In genomic region chr7:50309130-50309478, GRCh38 we compare ENCODE assay signal across 14 cellular contexts. TPM values are rescaled to one million over a fixed set of nuclear protein-coding genes. Genes with fewer than 3 reads are reported as not detected.
DNase-seq lines count a peak whose midpoint lies in the region; ATAC-seq, FAIRE-seq and TF ChIP-seq lines count a peak whose summit lies in the region.
"Had no signal": no experiment of that assay in that cellular context is flagged by ENCODE, and none has a peak within 500 bp of the region (broad histone marks: within the 10 kb centered on the region; RNA-seq: fewer than 3 reads in every experiment).

No MANE protein-coding gene starts in this region.

- H3K9me3 ChIP-seq in Karpas-422 (ENCODE audit: low read length) = no peaks in the 10 kb centered on the region
- no peaks in the 10 kb centered on the region for H3K9me3 ChIP-seq in small intestine (ENCODE audit: control insufficient read depth, low read depth)
- H3K9me3 ChIP-seq in tibial artery = no peaks in the 10 kb centered on the region

- H2AFZ ChIP-seq in Karpas-422 (ENCODE audit: low read length) = no peak overlapping the region

- no peaks in the 10 kb centered on the region for H3K9me3 Mint-ChIP-seq in activated naive CD8-positive, alpha-beta T cell treated with anti-CD3 and anti-CD28 coated beads, Interleukin-2, amount 50 U/mL, for 24 hours

- peak overlapping the region; percentile 86 for H3K9ac ChIP-seq in Karpas-422 (ENCODE audit: low read length)

- peak overlapping the region; percentile 96 for H3K27ac Mint-ChIP-seq in activated naive CD8-positive, alpha-beta T cell treated with anti-CD3 and anti-CD28 coated beads, Interleukin-2, amount 50 U/mL, for 24 hours

- H3K36me3 ChIP-seq in GM06990 (ENCODE audit: control insufficient read depth, insufficient read depth, low read length) (no peaks in the 10 kb centered on the region), Karpas-422 (ENCODE audit: insufficient read depth, low read length) (peaks cover 9% of the 10 kb centered on the region; the same call in 1 of the 2 replicates), small intestine (ENCODE audit: control insufficient read depth in 2 of 2, insufficient read depth in 2 of 2, low read length in 2 of 2) (no peaks in the 10 kb centered on the region), tibial artery (no peaks in the 10 kb centered on the region)

- H3K4me1 ChIP-seq in Karpas-422 (ENCODE audit: low read length) (peaks cover 86% of the 10 kb centered on the region), small intestine (ENCODE audit: control insufficient read depth in 2 of 2, insufficient read depth in 1 of 2, low read depth in 1 of 2, low read length in 1 of 2) (no peaks in the 10 kb centered on the region), tibial artery (peaks cover 0 to 10% (median 4%) of the 10 kb centered on the region in 4 donors)

- H3K79me2 ChIP-seq in Karpas-422 (ENCODE audit: low read length) = peaks cover 81% of the 10 kb centered on the region

- no peaks in the 10 kb centered on the region for H3K27me3 ChIP-seq in GM06990 (replicated peaks; ENCODE audit: control insufficient read depth, insufficient read depth, low read length)
- H3K27me3 ChIP-seq in Karpas-422 (ENCODE audit: low read length) = no peaks in the 10 kb centered on the region
- H3K27me3 ChIP-seq in small intestine (ENCODE audit: control insufficient read depth in 2 of 2, insufficient read depth in 2 of 2, low read length in 2 of 2) = peaks cover 0 to 3% of the 10 kb centered on the region in 2 donors
- peaks cover 0 to 15% of the 10 kb centered on the region in 2 donors for H3K27me3 ChIP-seq in tibial artery
- peaks cover 0 to 61% (median 19%) of the 10 kb centered on the region in 45 donors for H3K27me3 ChIP-seq in dorsolateral prefrontal cortex

- 47 to 64% (median 52%) methylated on average over 6 of the region's 6 CpGs for WGBS in small intestine, 3 donors

- H3K4me2 ChIP-seq in Karpas-422 (ENCODE audit: low read depth, low read length, poor library complexity, severe bottlenecking) = peak overlapping the region; percentile 94

- no peaks in the 10 kb centered on the region for H3K27me3 Mint-ChIP-seq in activated naive CD8-positive, alpha-beta T cell treated with anti-CD3 and anti-CD28 coated beads, Interleukin-2, amount 50 U/mL, for 24 hours

- peak overlapping the region; percentile 94 for H3K27ac ChIP-seq in Karpas-422 (ENCODE audit: low read length)
- H3K27ac ChIP-seq in small intestine (ENCODE audit: low read depth in 1 of 2, low read length in 1 of 2) = peak overlapping the region; percentile 79 to 84
- H3K27ac ChIP-seq in tibial artery = no peak overlapping the region
- no peak overlapping the region for H3K27ac ChIP-seq in dorsolateral prefrontal cortex
- H3K27ac ChIP-seq: SK-N-MC had no signal

- H3K9me2 ChIP-seq in Karpas-422 (replicated peaks; ENCODE audit: insufficient read depth, low read length) = no peaks in the 10 kb centered on the region

- intact Hi-C loops in tibial artery (cut with DNase I; ENCODE audit: low total_unique reads) = no loop called here
- intact Hi-C loops in dorsolateral prefrontal cortex (cut with DNase I) = no loop called here

- TF ChIP-seq CTCF in GM06990 (IDR thresholded peaks at IDR 0.05; ENCODE audit: insufficient read depth, low read length, poor library complexity, severe bottlenecking) (no peak), tibial artery (IDR thresholded peaks at IDR 0.05) (no peak), dorsolateral prefrontal cortex (IDR thresholded peaks at IDR 0.05 in 54 of 56, conservative IDR thresholded peaks at IDR 0.05 in 2 of 56; ENCODE audit: low read depth in 1 of 56, partially characterized antibody in 56 of 56) (no peak)

- H3K36me3 Mint-ChIP-seq in activated naive CD8-positive, alpha-beta T cell treated with anti-CD3 and anti-CD28 coated beads, Interleukin-2, amount 50 U/mL, for 24 hours (ENCODE audit: low read depth) = peaks cover 88% of the 10 kb centered on the region

- no peaks in the 10 kb centered on the region for H4K20me1 ChIP-seq in Karpas-422 (ENCODE audit: insufficient read depth, low read depth, low read length)

- no peak for ATAC-seq in activated naive CD8-positive, alpha-beta T cell treated with anti-CD3 and anti-CD28 coated beads, Interleukin-2, amount 50 U/mL, for 24 hours

- H3K4me3 ChIP-seq in GM06990 (replicated peaks; ENCODE audit: low read depth, low read length) = peak overlapping the region; percentile 85
- peak overlapping the region; percentile 76 for H3K4me3 ChIP-seq in Karpas-422 (ENCODE audit: low read length)
- H3K4me3 ChIP-seq in small intestine (ENCODE audit: low read depth in 1 of 2, low read length in 2 of 2) = peak overlapping the region in 1 of 2 donors; percentile 38
- no peak overlapping the region for H3K4me3 ChIP-seq in tibial artery
- H3K4me3 ChIP-seq in dorsolateral prefrontal cortex = peak overlapping the region in 1 of 59 donors; percentile 0
- H3K4me3 ChIP-seq: SK-N-MC had no signal

- no peak for FAIRE-seq in small intestine (lab: Jason Lieb, UNC)

- no peak for DNase-seq in GM06990 (ENCODE audit: extremely low read depth, insufficient read length)
- DNase-seq in Karpas-422 = peak; percentile 82
- no peak for DNase-seq in activated naive CD8-positive, alpha-beta T cell treated with anti-CD3 and anti-CD28 coated beads, Interleukin-2, amount 50 U/mL, for 24 hours
- DNase-seq in small intestine = no peak
- DNase-seq in SK-N-DZ (ENCODE audit: low spot score) = no peak
- no peak for DNase-seq in tibial artery
- DNase-seq in dorsolateral prefrontal cortex = no peak
- DNase-seq: Calu3, dermis blood vessel endothelial cell, NCI-H2107, retina, substantia nigra had no signal

- peak overlapping the region; percentile 92 for H3K4me3 Mint-ChIP-seq in activated naive CD8-positive, alpha-beta T cell treated with anti-CD3 and anti-CD28 coated beads, Interleukin-2, amount 50 U/mL, for 24 hours

- H3K4me1 Mint-ChIP-seq in activated naive CD8-positive, alpha-beta T cell treated with anti-CD3 and anti-CD28 coated beads, Interleukin-2, amount 50 U/mL, for 24 hours = peaks cover 48% of the 10 kb centered on the region

RNA-seq across cellular contexts. Expression of gene IKZF1, which starts 4.6 kb away (rescaled TPM):
- 117 and 118 TPM in 2 replicates for total RNA-seq in Karpas-422 (2014; rRNA removed; shearing (Covaris generic); ENCODE audit: low replicate concordance)
- 1 to 10 TPM; 1.8 to 5.9 (median 3.0) TPM for polyA plus RNA-seq in small intestine
- polyA plus RNA-seq in SK-N-DZ (2014; cell fraction: cytosol; rRNA removed) = not detected in 2 replicates
- not detected in 2 replicates for polyA plus RNA-seq in SK-N-DZ (2014; cell fraction: nucleus; rRNA removed)
- total RNA-seq in dorsolateral prefrontal cortex = 10 to 100 TPM in 18 of 120 experiments, 1 to 10 TPM in 102; 1.7 to 15.4 (median 6.4) TPM
- total RNA-seq: LHCN-M2 had no signal

Comparison
In these comparisons a context has a peak if more than half of its experiments do, and no peak if none do; other contexts are left out.
1. H3K4me3 ChIP-seq: peak in GM06990 (single experiment) and Karpas-422 (single experiment); none in tibial artery (0 of 2).
2. H3K27ac ChIP-seq: peak in Karpas-422 (single experiment) and small intestine (2 of 2); none in tibial artery (0 of 2) and dorsolateral prefrontal cortex (0 of 59).